14 cellular contexts compared by ENCODE assay signal in the genomic region with DNA sequence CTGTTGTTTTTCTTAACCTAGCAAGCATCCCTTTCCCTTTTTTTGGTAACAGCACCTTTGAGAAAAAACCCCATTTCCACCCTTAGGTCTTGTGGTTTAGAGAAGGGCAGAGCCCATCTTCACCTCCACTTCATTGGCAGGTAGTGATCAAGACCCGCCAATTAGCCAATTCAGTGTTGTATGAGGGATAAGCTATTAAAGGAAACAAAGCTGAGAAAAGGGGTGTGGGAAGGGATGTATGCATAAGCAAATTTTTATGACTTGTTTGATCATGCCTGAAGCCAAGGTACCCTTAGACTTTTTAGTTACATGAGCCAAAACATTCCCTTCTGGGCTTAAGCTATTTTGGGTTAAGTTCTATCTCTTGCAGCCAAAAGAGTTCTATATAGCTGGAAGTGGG. TPM values are rescaled to one million over a fixed set of nuclear protein-coding genes. Genes with fewer than 3 reads are reported as not detected.
DNase-seq lines count a peak whose midpoint lies in the region; ATAC-seq and TF ChIP-seq lines count a peak whose summit lies in the region.
"Had no signal": no experiment of that assay in that cellular context is flagged by ENCODE, and none has a peak within 500 bp of the region (broad histone marks: within the 10 kb centered on the region; RNA-seq: fewer than 3 reads in every experiment).

No MANE protein-coding gene starts in this region.

- peak overlapping the region in 19 of 59 donors; percentile 6 to 65 (median 32) for H3K27ac ChIP-seq in dorsolateral prefrontal cortex

- no peak for TF ChIP-seq CTCF in GM12865 (IDR thresholded peaks at IDR 0.05; ENCODE audit: insufficient read depth, low read depth, low read length, missing control alignments)
- no peak for TF ChIP-seq CTCF in dorsolateral prefrontal cortex (IDR thresholded peaks at IDR 0.05 in 54 of 56, conservative IDR thresholded peaks at IDR 0.05 in 2 of 56; ENCODE audit: low read depth in 1 of 56, partially characterized antibody in 56 of 56)

- intact Hi-C loops in dorsolateral prefrontal cortex (cut with DNase I): loop anchor here in 1 of 2 donors (2.0 kb wide), 1 partner anchor 29 kb away; no protein-coding TSS in a partner anchor

- peaks cover 0 to 5% (median 0%) of the 10 kb centered on the region in 45 donors for H3K27me3 ChIP-seq in dorsolateral prefrontal cortex

- H3K4me3 ChIP-seq in GM12865 (ENCODE audit: low read depth, low read length) (no peak overlapping the region), dorsolateral prefrontal cortex (no peak overlapping the region)
- H3K4me3 ChIP-seq: GM23338 had no signal

- no peak for ATAC-seq in GM21717 (IDR thresholded peaks at IDR 0.05; ENCODE audit: unreplicated experiment)
- ATAC-seq: GM23338 had no signal

- DNase-seq in GM12865 (ENCODE audit: low read depth): peak; percentile 19
- peak; percentile 1 for DNase-seq in NCI-H69 (lab: John Stamatoyannopoulos, UW)
- DNase-seq in islet precursor cell: peak; percentile 1
- DNase-seq in superior temporal gyrus (ENCODE audit: extremely low spot score): peak; percentile 47
- no peak for DNase-seq in activated T-cell treated with anti-CD3 and anti-CD28 coated beads, Interleukin-2, amount 50 U/mL, for 1 hour
- DNase-seq in dorsolateral prefrontal cortex: no peak
- DNase-seq: C1 segment of cervical spinal cord; Calu3; CD4-positive, alpha-beta T cell; DMS 273 treated with DMSO at 0.1 percent for 48 hours; H7 had no signal

RNA-seq across cellular contexts. Expression of a gene that starts 3.6 kb away (rescaled TPM):
- total RNA-seq in dorsolateral prefrontal cortex: 10 to 100 TPM in 119 of 120 experiments, 1 to 10 TPM in 1; 5.5 to 31.1 (median 20.7) TPM
- total RNA-seq: B cell had no signal

Comparison
In these comparisons a context has a peak if more than half of its experiments do, and no peak if none do; other contexts are left out.
1. DNase-seq: peak in GM12865 (single experiment), NCI-H69 (single experiment), islet precursor cell (single experiment) and superior temporal gyrus (single experiment); none in activated T-cell treated with anti-CD3 and anti-CD28 coated beads, Interleukin-2, amount 50 U/mL, for 1 hour (single experiment) and dorsolateral prefrontal cortex (0 of 10).